In genomic region chr6:128478230-128479047, GRCh38 we compare ENCODE assay signal across 12 cellular contexts. TPM values are rescaled to one million over a fixed set of nuclear protein-coding genes. Genes with fewer than 3 reads are reported as not detected.
DNase-seq lines count a peak whose midpoint lies in the region; ATAC-seq, FAIRE-seq and TF ChIP-seq lines count a peak whose summit lies in the region.
"Had no signal": no experiment of that assay in that cellular context is flagged by ENCODE, and none has a peak within 500 bp of the region (broad histone marks: within the 10 kb centered on the region; RNA-seq: fewer than 3 reads in every experiment).

No MANE protein-coding gene starts in this region.

- DNase-seq in stimulated activated naive CD8-positive, alpha-beta T cell treated with anti-CD3 and anti-CD28 coated beads, Interleukin-15, Interleukin-2, amounts not matched to agents 100 U/mL and 50 U/mL, for 24 hours, result no peak
- peak; percentile 26 for DNase-seq in bronchial epithelial cell (ENCODE audit: low read depth)
- DNase-seq in stimulated activated CD4-positive, alpha-beta T cell treated with anti-CD3 and anti-CD28 coated beads, Interleukin-4, amount 100 ng/mL, for 4 hours, result no peak
- DNase-seq in stimulated activated naive CD4-positive, alpha-beta T cell treated with Interleukin-2 at 50 U/mL for 16 hours (lab: John Stamatoyannopoulos, UW), result no peak
- DNase-seq: activated CD4-positive, alpha-beta T cell treated with anti-CD3 and anti-CD28 coated beads, Interleukin-2, amount 50 U/mL, for 4 hours; PC-9 had no signal

- no peaks in the 10 kb centered on the region for H3K27me3 Mint-ChIP-seq in stimulated activated naive CD8-positive, alpha-beta T cell treated with anti-CD3 and anti-CD28 coated beads, Interleukin-15, Interleukin-2, amounts not matched to agents 100 ng/mL and 50 ng/mL, for 24 hours
- H3K27me3 Mint-ChIP-seq: dendritic cell treated with granulocyte-macrophage colony-stimulating factor and Interleukin-4, amounts not matched to agents 40 ng/mL and 50 ng/mL, for 4 days; memory B cell had no signal

- FAIRE-seq in bronchial epithelial cell (lab: Jason Lieb, UNC), result no peak

- peaks cover 17% of the 10 kb centered on the region for H3K4me1 Mint-ChIP-seq in stimulated activated naive CD8-positive, alpha-beta T cell treated with anti-CD3 and anti-CD28 coated beads, Interleukin-15, Interleukin-2, amounts not matched to agents 100 ng/mL and 50 ng/mL, for 24 hours (ENCODE audit: low read depth)

- no peak for TF ChIP-seq CTCF in bronchial epithelial cell (IDR thresholded peaks at IDR 0.05; ENCODE audit: insufficient read depth, low read length, severe bottlenecking)

- no peaks in the 10 kb centered on the region for H3K27me3 ChIP-seq in bronchial epithelial cell (ENCODE audit: control insufficient read depth, insufficient read depth, low read length)
- no peaks in the 10 kb centered on the region for H3K27me3 ChIP-seq in mucosa of rectum (ENCODE audit: control insufficient read depth in 2 of 2, insufficient read depth in 2 of 2, low read length in 2 of 2)

- H3K4me3 ChIP-seq in bronchial epithelial cell (ENCODE audit: low read depth, low read length) (no peak overlapping the region), mucosa of rectum (ENCODE audit: low read length in 2 of 2) (peak overlapping the region; percentile 8 to 64)
- H3K4me3 ChIP-seq: PC-9 had no signal

- peak overlapping the region; percentile 58 for H3K4me3 Mint-ChIP-seq in stimulated activated naive CD8-positive, alpha-beta T cell treated with anti-CD3 and anti-CD28 coated beads, Interleukin-15, Interleukin-2, amounts not matched to agents 100 ng/mL and 50 ng/mL, for 24 hours
- H3K4me3 Mint-ChIP-seq: dendritic cell treated with granulocyte-macrophage colony-stimulating factor and Interleukin-4, amounts not matched to agents 40 ng/mL and 50 ng/mL, for 4 days; memory B cell had no signal

- H3K36me3 Mint-ChIP-seq in stimulated activated naive CD8-positive, alpha-beta T cell treated with anti-CD3 and anti-CD28 coated beads, Interleukin-15, Interleukin-2, amounts not matched to agents 100 ng/mL and 50 ng/mL, for 24 hours (ENCODE audit: low read depth), result no peaks in the 10 kb centered on the region
- H3K36me3 Mint-ChIP-seq: memory B cell had no signal

- no peaks in the 10 kb centered on the region for H3K36me3 ChIP-seq in bronchial epithelial cell (ENCODE audit: control insufficient read depth, insufficient read depth, low read length)
- no peaks in the 10 kb centered on the region for H3K36me3 ChIP-seq in mucosa of rectum (ENCODE audit: control insufficient read depth in 2 of 2, insufficient read depth in 2 of 2, low read length in 2 of 2)

- H3K9me3 Mint-ChIP-seq in stimulated activated naive CD8-positive, alpha-beta T cell treated with anti-CD3 and anti-CD28 coated beads, Interleukin-15, Interleukin-2, amounts not matched to agents 100 ng/mL and 50 ng/mL, for 24 hours, result peaks cover 3% of the 10 kb centered on the region
- H3K9me3 Mint-ChIP-seq: dendritic cell treated with granulocyte-macrophage colony-stimulating factor and Interleukin-4, amounts not matched to agents 40 ng/mL and 50 ng/mL, for 4 days; memory B cell had no signal

- peaks cover 5 to 15% of the 10 kb centered on the region in 2 donors for H3K4me1 ChIP-seq in mucosa of rectum (ENCODE audit: control insufficient read depth in 2 of 2, insufficient read depth in 2 of 2, low read length in 2 of 2)

- H3K9me3 ChIP-seq in mucosa of rectum (ENCODE audit: control insufficient read depth in 2 of 2, low read length in 2 of 2), result no peaks in the 10 kb centered on the region

- no peak overlapping the region for H3K27ac Mint-ChIP-seq in stimulated activated naive CD8-positive, alpha-beta T cell treated with anti-CD3 and anti-CD28 coated beads, Interleukin-15, Interleukin-2, amounts not matched to agents 100 ng/mL and 50 ng/mL, for 24 hours
- H3K27ac Mint-ChIP-seq: dendritic cell treated with granulocyte-macrophage colony-stimulating factor and Interleukin-4, amounts not matched to agents 40 ng/mL and 50 ng/mL, for 4 days; memory B cell had no signal

- H3K9ac ChIP-seq in mucosa of rectum (ENCODE audit: low read depth in 1 of 2, low read length in 2 of 2), result no peak overlapping the region

- no peak for ATAC-seq in stimulated activated naive CD8-positive, alpha-beta T cell treated with anti-CD3 and anti-CD28 coated beads, Interleukin-15, Interleukin-2, amounts not matched to agents 100 U/mL and 50 U/mL, for 24 hours
- ATAC-seq in HG03521 (IDR thresholded peaks at IDR 0.05; ENCODE audit: unreplicated experiment) (no peak), HG03139 (IDR thresholded peaks at IDR 0.05; ENCODE audit: unreplicated experiment) (no peak)

- H3K27ac ChIP-seq in mucosa of rectum (ENCODE audit: low read depth in 2 of 2, low read length in 2 of 2), result peak overlapping the region; percentile 21 to 46
- H3K27ac ChIP-seq: PC-9 had no signal

RNA-seq across cellular contexts. Expression of gene PTPRK, which starts 42.0 kb away (rescaled TPM):
- 48.4 and 75.1 TPM in 2 replicates for total RNA-seq in bronchial epithelial cell
